ENCODE assay signal across 1 cellular context in genomic region chr14:105090493-105091334, GRCh38.
TF ChIP-seq lines count a peak whose summit lies in the region.

No MANE protein-coding gene starts in this region.

TF ChIP-seq in HepG2, 621 proteins besides CTCF, POLR2A, EP300 and RAD21 (continued from another document and continues in another):
- TF ChIP-seq SP5 (CRISPR knock-in tag; IDR thresholded peaks at IDR 0.05; ENCODE audit: borderline replicate concordance, low read depth) (0 out of 2 replicates have a peak, but pooled peaks have one; percentile 20), MAX (IDR thresholded peaks at IDR 0.05) (0 out of 2 replicates have a peak, but pooled peaks have one; percentile 7), RXRA (CRISPR knock-in tag; IDR thresholded peaks at IDR 0.05) (peak; percentile 72; the same call in 1 of the 2 replicates), THRA (CRISPR knock-in tag; IDR thresholded peaks at IDR 0.05; ENCODE audit: borderline replicate concordance) (peak; percentile 48; the same call in 1 of the 2 replicates), KAT2B (IDR thresholded peaks at IDR 0.05; ENCODE audit: borderline replicate concordance, low read depth, low read length) (no peak), SIX4 (CRISPR knock-in tag; IDR thresholded peaks at IDR 0.05) (no peak), NR2F1 (CRISPR knock-in tag; IDR thresholded peaks at IDR 0.05) (peak in 1 of 2 experiments; percentile 40; a peak in 1 of 4 replicates), AHR (CRISPR knock-in tag; IDR thresholded peaks at IDR 0.05) (0 out of 2 replicates have a peak, but pooled peaks have one; percentile 43), GATAD1 (CRISPR knock-in tag; IDR thresholded peaks at IDR 0.05) (peak; percentile 18; the same call in 1 of the 2 replicates), THAP11 (CRISPR knock-in tag; IDR thresholded peaks at IDR 0.05) (0 out of 2 replicates have a peak, but pooled peaks have one; percentile 33), RARA (CRISPR knock-in tag; IDR thresholded peaks at IDR 0.05) (peak; percentile 51), ZBTB39 (CRISPR knock-in tag; IDR thresholded peaks at IDR 0.05) (no peak), KIAA2018 (CRISPR knock-in tag; IDR thresholded peaks at IDR 0.05; ENCODE audit: borderline replicate concordance) (no peak), ZNF275 (CRISPR knock-in tag; IDR thresholded peaks at IDR 0.05; ENCODE audit: borderline replicate concordance) (no peak), HES4 (CRISPR knock-in tag; IDR thresholded peaks at IDR 0.05; ENCODE audit: borderline replicate concordance) (0 out of 2 replicates have a peak, but pooled peaks have one; percentile 23), ZNF687 (CRISPR knock-in tag; IDR thresholded peaks at IDR 0.05) (peak; percentile 49), ARID5B (CRISPR knock-in tag; IDR thresholded peaks at IDR 0.05) (no peak), MYPOP (CRISPR knock-in tag; IDR thresholded peaks at IDR 0.05) (no peak), HMGXB4 (CRISPR knock-in tag; IDR thresholded peaks at IDR 0.05; ENCODE audit: borderline replicate concordance in 1 of 2, low read depth in 1 of 2) (peak in 1 of 2 experiments; percentile 56; a peak in 1 of 4 replicates), ZNF496 (CRISPR knock-in tag; IDR thresholded peaks at IDR 0.05; ENCODE audit: insufficient replicate concordance) (no peak), ZSCAN29 (CRISPR knock-in tag; conservative IDR thresholded peaks at IDR 0.05) (no peak), REPIN1 (CRISPR knock-in tag; IDR thresholded peaks at IDR 0.05; ENCODE audit: borderline replicate concordance, low read depth) (peak; percentile 22; the same call in 1 of the 2 replicates), GLI4 (CRISPR knock-in tag; IDR thresholded peaks at IDR 0.05; ENCODE audit: borderline replicate concordance) (no peak), PITX1 (CRISPR knock-in tag; IDR thresholded peaks at IDR 0.05) (peak; percentile 60; the same call in 1 of the 2 replicates)
